In genomic region chr7:25216837-25217236, GRCh38 we compare ENCODE assay signal across 8 cellular contexts. TPM values are rescaled to one million over a fixed set of nuclear protein-coding genes. Genes with fewer than 3 reads are reported as not detected.
A peak's percentile ranks its signal among the peaks of the same experiment; 100 is the strongest.
DNase-seq lines count a peak whose midpoint lies in the region; ATAC-seq and TF ChIP-seq lines count a peak whose summit lies in the region.

No MANE protein-coding gene starts in this region.

- H3K4me1 ChIP-seq in psoas muscle, result no peaks in the 10 kb centered on the region

- intact Hi-C loops in psoas muscle (cut with DNase I), result no loop called here

- no peak overlapping the region for H3K27ac Mint-ChIP-seq in T-cell

- peaks cover 0 to 8% (median 0%) of the 10 kb centered on the region in 3 donors for H3K27me3 ChIP-seq in psoas muscle (ENCODE audit: insufficient read depth in 3 of 3, low read length in 2 of 3)

- H3K4me3 Mint-ChIP-seq in T-cell, result no peak overlapping the region

- ATAC-seq in psoas muscle (no peak), HG03521 (IDR thresholded peaks at IDR 0.05; ENCODE audit: unreplicated experiment) (no peak), T-cell (replicated peaks in 1 of 4) (no peak)

- peaks cover 0 to 5% (median 0%) of the 10 kb centered on the region in 3 donors for H3K4me1 Mint-ChIP-seq in T-cell

- DNase-seq in GM04503 (ENCODE audit: low read depth) (peak; percentile 9), M059J (ENCODE audit: low read depth) (peak; percentile 60), SHP77 treated with DMSO at 0.1 percent for 48 hours (lab: John Stamatoyannopoulos, UW) (peak; percentile 14), fibroblast of pulmonary artery (ENCODE audit: low read depth) (peak; percentile 72), psoas muscle (no peak), mucosa of gallbladder (ENCODE audit: low spot score) (no peak), T-cell (no peak)

- CTCF ChIA-PET in T-cell (lab: Charles Lee), result interaction anchor here (0.5 to 1.7 kb wide), 11 partner anchors 11 to 1718 kb away, joined by 3 to 5 read pairs (median 3); partner anchors contain the start of genes NPVF (in 2 of the 2) and CYCS (in 1 of the 2)

- no peaks in the 10 kb centered on the region for H3K9me3 Mint-ChIP-seq in T-cell

- TF ChIP-seq CTCF in fibroblast of pulmonary artery (IDR thresholded peaks at IDR 0.05; ENCODE audit: low read length, missing control alignments), result peak; percentile 73
- TF ChIP-seq CTCF in psoas muscle (IDR thresholded peaks at IDR 0.05), result peak; percentile 81

- peaks cover 20 to 28% of the 10 kb centered on the region in 2 donors for H3K27me3 Mint-ChIP-seq in T-cell

- no peaks in the 10 kb centered on the region for H3K9me3 ChIP-seq in psoas muscle

- no peak overlapping the region for H3K27ac ChIP-seq in psoas muscle

- 1 to 3% (median 2%) methylated on average over 2 of the region's 2 CpGs for WGBS in psoas muscle, 3 donors

- POLR2A ChIA-PET in T-cell (lab: Charles Lee), result interaction anchor here in 1 of 2 donors (0.6 to 0.7 kb wide), 2 partner anchors 56 to 453 kb away, joined by 3 read pairs; no protein-coding TSS in a partner anchor

- no peak overlapping the region for H3K4me3 ChIP-seq in fibroblast of pulmonary artery (replicated peaks; ENCODE audit: low read depth, low read length)
- H3K4me3 ChIP-seq in psoas muscle, result no peak overlapping the region

- no peaks in the 10 kb centered on the region for H3K36me3 ChIP-seq in psoas muscle (ENCODE audit: insufficient read depth in 1 of 2, low read depth in 1 of 2)

- H3K36me3 Mint-ChIP-seq in T-cell, result no peaks in the 10 kb centered on the region

RNA-seq across cellular contexts. Expression of gene NPVF, which starts 11.4 kb away (rescaled TPM):
- not detected in 2 replicates for total RNA-seq in M059J (2014; rRNA removed; shearing (Covaris generic))
- total RNA-seq in psoas muscle, result not detected
- not detected for polyA plus RNA-seq in psoas muscle
- not detected for total RNA-seq in mucosa of gallbladder
- not detected for total RNA-seq in T-cell

Comparison
In these comparisons a context has a peak if more than half of its experiments do, and no peak if none do; other contexts are left out.
1. DNase-seq: peak in GM04503 (single experiment), M059J (single experiment), SHP77 treated with DMSO at 0.1 percent for 48 hours (single experiment) and fibroblast of pulmonary artery (single experiment); none in psoas muscle (0 of 2), mucosa of gallbladder (single experiment) and T-cell (0 of 34).